ENCODE assay signal across 25 cellular contexts in genomic region chr1:112929979-112930378, GRCh38. TPM values are rescaled to one million over a fixed set of nuclear protein-coding genes. Genes with fewer than 3 reads are reported as not detected.
A peak's percentile ranks its signal among the peaks of the same experiment; 100 is the strongest.
DNase-seq lines count a peak whose midpoint lies in the region; ATAC-seq, FAIRE-seq and TF ChIP-seq lines count a peak whose summit lies in the region.
"Had no signal": no experiment of that assay in that cellular context is flagged by ENCODE, and none has a peak within 500 bp of the region (broad histone marks: within the 10 kb centered on the region; RNA-seq: fewer than 3 reads in every experiment).

No MANE protein-coding gene starts in this region.

- H3F3A ChIP-seq in PC-3 (ENCODE audit: low read length, unreplicated experiment) = no peaks in the 10 kb centered on the region

- H3K36me3 ChIP-seq in PC-3 (ENCODE audit: low read depth, low read length) = peaks cover 35% of the 10 kb centered on the region; the same call in 1 of the 2 replicates

- no peak overlapping the region for H3K27ac ChIP-seq in PC-3 (ENCODE audit: low read length)
- H3K27ac ChIP-seq: A549; BLaER1 treated with 17β-estradiol and CSF1 and Interleukin-3, amounts not matched to agents 10 nM and 100 nM; SJCRH30 had no signal

- no peak for ATAC-seq in PC-3
- ATAC-seq in esophagus mucosa = peak; percentile 82
- ATAC-seq in HG03432 (IDR thresholded peaks at IDR 0.05; ENCODE audit: unreplicated experiment) = no peak
- no peak for ATAC-seq in sciatic nerve
- ATAC-seq in GM21360 (IDR thresholded peaks at IDR 0.05; ENCODE audit: unreplicated experiment) = no peak
- ATAC-seq: A549, HCT116, Right ventricle myocardium inferior, SK-N-SH treated with all-trans-retinoic acid at 6 μM for 48 hours had no signal

- intact Hi-C loops in PC-3 (cut with micrococcal nuclease) = no loop called here
- intact Hi-C loops in sciatic nerve (cut with DNase I) = no loop called here

- H4K20me1 ChIP-seq in PC-3 (ENCODE audit: low read length) = peaks cover 29% of the 10 kb centered on the region; the same call in 1 of the 2 replicates

- no peak for TF ChIP-seq CTCF in PC-3 (conservative IDR thresholded peaks at IDR 0.05; ENCODE audit: low read depth, low read length)

- POLR2A ChIA-PET in PC-3 (lab: Charles Lee; ENCODE audit: unreplicated experiment) = no interaction called here

- H3K9ac ChIP-seq in PC-3 (ENCODE audit: low read length) = no peak overlapping the region
- H3K9ac ChIP-seq: BLaER1 treated with 17β-estradiol and CSF1 and Interleukin-3, amounts not matched to agents 10 nM and 100 nM had no signal

- no peak overlapping the region for H3K4me2 ChIP-seq in PC-3 (ENCODE audit: low read length)
- H3K4me2 ChIP-seq: A549; BLaER1 treated with 17β-estradiol and CSF1 and Interleukin-3, amounts not matched to agents 10 nM and 100 nM had no signal

- H3K4me1 ChIP-seq in PC-3 (ENCODE audit: insufficient read depth, low read length) = peaks cover 11% of the 10 kb centered on the region; the same call in 1 of the 2 replicates
- H3K4me1 ChIP-seq: SJCRH30 had no signal

- no peaks in the 10 kb centered on the region for H3K9me2 ChIP-seq in PC-3 (replicated peaks; ENCODE audit: low read length)

- H3K27me3 ChIP-seq in PC-3 (ENCODE audit: low read length) = no peaks in the 10 kb centered on the region
- H3K27me3 ChIP-seq: BLaER1 treated with 17β-estradiol and CSF1 and Interleukin-3, amounts not matched to agents 10 nM and 100 nM; MG63; SJCRH30 had no signal

- DNase-seq in H54 (ENCODE audit: insufficient read length, low spot score) (no peak), PC-3 (peak; percentile 33), renal cortical epithelial cell (ENCODE audit: low read depth) (peak; percentile 43), sciatic nerve (ENCODE audit: low spot score) (no peak)
- DNase-seq: AML-193; CD4-positive, alpha-beta T cell; KBM-7; MG63; NCI-H1105 treated with DMSO at 0.1 percent for 48 hours; NCI-H146; NCI-H2029; NCI-H526 treated with DMSO at 0.1 percent for 48 hours; SJCRH30 had no signal

- H3K79me2 ChIP-seq in PC-3 (ENCODE audit: low read length) = peaks cover 78% of the 10 kb centered on the region

- FAIRE-seq in H54 (lab: Jason Lieb, UNC) = peak; percentile 15
- FAIRE-seq: A549, D721Med, GM18507, H1, RCC 7860 had no signal

- H3K9me3 ChIP-seq in PC-3 (ENCODE audit: low read length) = no peaks in the 10 kb centered on the region
- H3K9me3 ChIP-seq: A549; BLaER1 treated with 17β-estradiol and CSF1 and Interleukin-3, amounts not matched to agents 10 nM and 100 nM; MG63; SJCRH30 had no signal

- H2AFZ ChIP-seq in PC-3 (ENCODE audit: low read length) = no peak overlapping the region

- CTCF ChIA-PET in PC-3 (lab: Charles Lee) = no interaction called here

- H3K4me3 ChIP-seq in PC-3 (ENCODE audit: low read length) = no peak overlapping the region
- H3K4me3 ChIP-seq: A549; BLaER1 treated with 17β-estradiol and CSF1 and Interleukin-3, amounts not matched to agents 10 nM and 100 nM; MG63; SJCRH30 had no signal

- BruUV-seq in PC-3 (replicated peaks; lab: Mats Ljungman, UMichigan) = no TSS peak

- TF ChIP-seq POLR2A in H54 (IDR thresholded peaks at IDR 0.05; ENCODE audit: low read depth, low read length) = no peak

RNA-seq across cellular contexts. Expression of gene SLC16A1, which starts 26.0 kb away (rescaled TPM):
- 103 and 116 TPM in 2 replicates for total RNA-seq in PC-3 (2014; rRNA removed)
- total RNA-seq in esophagus mucosa = 54.8 TPM
- total RNA-seq in renal cortical epithelial cell = 128 and 149 TPM in 2 replicates
- 17.4 TPM for total RNA-seq in sciatic nerve

Comparison
In these comparisons a context has a peak if more than half of its experiments do, and no peak if none do; other contexts are left out.
1. DNase-seq: peak in PC-3 (single experiment) and renal cortical epithelial cell (single experiment); none in H54 (single experiment) and sciatic nerve (single experiment).